8 cellular contexts compared by ENCODE assay signal in genomic region chr2:231672617-231673347, GRCh38. TPM values are rescaled to one million over a fixed set of nuclear protein-coding genes. Genes with fewer than 3 reads are reported as not detected.
DNase-seq lines count a peak whose midpoint lies in the region; ATAC-seq and TF ChIP-seq lines count a peak whose summit lies in the region.

No MANE protein-coding gene starts in this region.

- peaks cover 3% of the 10 kb centered on the region for H3K4me1 Mint-ChIP-seq in T-helper 17 cell

- H3K27me3 ChIP-seq in HUES48 (ENCODE audit: control insufficient read depth, insufficient read depth, low read length) (no peaks in the 10 kb centered on the region), cardiac muscle cell (no peaks in the 10 kb centered on the region), smooth muscle cell (ENCODE audit: low read depth) (no peaks in the 10 kb centered on the region)

- peaks cover 2% of the 10 kb centered on the region for H3K36me3 Mint-ChIP-seq in T-helper 17 cell (ENCODE audit: low read depth)

- peak overlapping the region; percentile 79 for H3K4me2 ChIP-seq in smooth muscle cell

- H3K9me3 ChIP-seq in HUES48 (ENCODE audit: control insufficient read depth, insufficient read depth, low read length) (no peaks in the 10 kb centered on the region), T-helper 17 cell (ENCODE audit: control insufficient read depth, low read length, poor library complexity, severe bottlenecking) (no peaks in the 10 kb centered on the region), cardiac muscle cell (ENCODE audit: low read depth) (no peaks in the 10 kb centered on the region), smooth muscle cell (replicated peaks; ENCODE audit: low read depth) (no peaks in the 10 kb centered on the region)

- no peaks in the 10 kb centered on the region for H3K79me2 ChIP-seq in smooth muscle cell (ENCODE audit: low read depth)

- H3K27me3 Mint-ChIP-seq in T-helper 17 cell: no peaks in the 10 kb centered on the region

- peaks cover 35% of the 10 kb centered on the region for H3K4me1 ChIP-seq in HUES48 (ENCODE audit: control insufficient read depth, insufficient read depth, low read length)
- H3K4me1 ChIP-seq in cardiac muscle cell (ENCODE audit: low read depth): peaks cover 43% of the 10 kb centered on the region
- H3K4me1 ChIP-seq in smooth muscle cell (ENCODE audit: low read depth): peaks cover 37% of the 10 kb centered on the region

- H2AFZ ChIP-seq in smooth muscle cell (ENCODE audit: low read depth): peak overlapping the region; percentile 75

- H3K4me3 ChIP-seq in HUES48 (ENCODE audit: low read depth, low read length) (peak overlapping the region; percentile 62), cardiac muscle cell (no peak overlapping the region), smooth muscle cell (peak overlapping the region; percentile 7)

- H3K27ac ChIP-seq in HUES48 (ENCODE audit: low read depth, low read length) (peak overlapping the region; percentile 99), cardiac muscle cell (peak overlapping the region; percentile 74), smooth muscle cell (ENCODE audit: low read depth) (peak overlapping the region; percentile 74)

- H4K20me1 ChIP-seq in smooth muscle cell (ENCODE audit: low read depth): no peaks in the 10 kb centered on the region

- peak; percentile 53 for ATAC-seq in GM21619 (IDR thresholded peaks at IDR 0.05; ENCODE audit: unreplicated experiment)
- peak; percentile 63 for ATAC-seq in T-helper 17 cell

- H3K9ac ChIP-seq in HUES48 (ENCODE audit: low read depth, low read length): peak overlapping the region; percentile 67
- H3K9ac ChIP-seq in smooth muscle cell (ENCODE audit: low read depth): no peak overlapping the region

- peak; percentile 30 for DNase-seq in SKM-1 treated with dmso at 0.1 percent for 144 hours (lab: John Stamatoyannopoulos, UW; ENCODE audit: unreplicated experiment)
- DNase-seq in SKM-1 (lab: John Stamatoyannopoulos, UW; ENCODE audit: unreplicated experiment): no peak
- DNase-seq in T-helper 17 cell: no peak
- peak; percentile 59 to 76 for DNase-seq in cardiac muscle cell (ENCODE audit: low read depth in 1 of 2, low spot score in 1 of 2)
- DNase-seq in smooth muscle cell (lab: John Stamatoyannopoulos, UW; ENCODE audit: unreplicated experiment): peak; percentile 39
- DNase-seq in SW 1271 (lab: John Stamatoyannopoulos, UW): no peak

- H3F3A ChIP-seq in smooth muscle cell (ENCODE audit: low read depth): peaks cover 5% of the 10 kb centered on the region

- no peaks in the 10 kb centered on the region for H3K36me3 ChIP-seq in HUES48 (ENCODE audit: control insufficient read depth, insufficient read depth, low read length)
- H3K36me3 ChIP-seq in cardiac muscle cell: no peaks in the 10 kb centered on the region
- H3K36me3 ChIP-seq in smooth muscle cell (ENCODE audit: low read depth): no peaks in the 10 kb centered on the region

- WGBS in smooth muscle cell (ENCODE audit: low lambda C conversion rate): 25% methylated on average over 20 of the region's 20 CpGs

- peak overlapping the region; percentile 21 for H3K27ac Mint-ChIP-seq in T-helper 17 cell

- no peak overlapping the region for H3K4me3 Mint-ChIP-seq in T-helper 17 cell

- TF ChIP-seq CTCF in cardiac muscle cell (IDR thresholded peaks at IDR 0.05; ENCODE audit: low read depth, low read length) (peak; percentile 63), smooth muscle cell (IDR thresholded peaks at IDR 0.05; ENCODE audit: borderline replicate concordance, insufficient read depth, poor library complexity, severe bottlenecking) (no peak)

RNA-seq across cellular contexts. Expression of gene PTMA, which starts 35.5 kb away (rescaled TPM):
- total RNA-seq in T-helper 17 cell: 1,000 to 10,000 TPM; 1,121 to 1,256 TPM
- total RNA-seq in cardiac muscle cell: 638 and 737 TPM in 2 replicates
- polyA plus RNA-seq in cardiac muscle cell: 750 and 774 TPM in 2 replicates
- 576 and 655 TPM in 2 replicates for total RNA-seq in smooth muscle cell
- polyA plus RNA-seq in smooth muscle cell: 615 and 653 TPM in 2 replicates

Comparison
In these comparisons a context has a peak if more than half of its experiments do, and no peak if none do; other contexts are left out.
1. DNase-seq: peak in SKM-1 treated with dmso at 0.1 percent for 144 hours (single experiment), cardiac muscle cell (2 of 2) and smooth muscle cell (single experiment); none in SKM-1 (single experiment), T-helper 17 cell (0 of 3) and SW 1271 (0 of 2).
2. Peak in every context shown above with its lines, with median percentiles within 50 percentile points of each other: H3K27ac ChIP-seq.